34 cellular contexts compared by ENCODE assay signal in genomic region chr12:64828713-64829112, GRCh38.
"Had no signal": no experiment of that assay in that cellular context is flagged by ENCODE, and none has a peak within 500 bp of the region (broad histone marks: within the 10 kb centered on the region; RNA-seq: fewer than 3 reads in every experiment).

No MANE protein-coding gene starts in this region.

- H3K36me3 ChIP-seq: MG63 had no signal

- H3K9ac ChIP-seq: KMS-11 had no signal

- H3K27ac ChIP-seq: KMS-11 had no signal

- H3K4me3 ChIP-seq: MG63 had no signal

- H3K4me2 ChIP-seq: KMS-11 had no signal

- DNase-seq: Karpas-422, Kasumi-1, MG63, MM.1S, MV-4-11, NCI-H1048, NCI-H1092, NCI-H1092 treated with DMSO at 0.1 percent for 48 hours, NCI-H1105, NCI-H1105 treated with DMSO at 0.1 percent for 48 hours, NCI-H1417, NCI-H1417 treated with DMSO at 0.1 percent for 48 hours, NCI-H1436, NCI-H1436 treated with DMSO at 0.1 percent for 48 hours, NCI-H146, NCI-H1694, NCI-H1694 treated with DMSO at 0.1 percent for 48 hours, NCI-H187, NCI-H187 treated with DMSO at 0.1 percent for 48 hours, NCI-H1930, NCI-H2029, NCI-H2029 treated with DMSO at 0.1 percent for 48 hours, NCI-H2081, NCI-H2081 treated with DMSO at 0.1 percent for 48 hours, NCI-H2107, NCI-H2171, NCI-H2171 treated with DMSO at 0.1 percent for 48 hours, NCI-H2227 treated with DMSO at 0.1 percent for 48 hours, NCI-H226, NCI-H345, NCI-H446, NCI-H446 treated with DMSO at 0.1 percent for 48 hours, NCI-H510A had no signal
